25 cellular contexts compared by ENCODE assay signal in the genomic region with DNA sequence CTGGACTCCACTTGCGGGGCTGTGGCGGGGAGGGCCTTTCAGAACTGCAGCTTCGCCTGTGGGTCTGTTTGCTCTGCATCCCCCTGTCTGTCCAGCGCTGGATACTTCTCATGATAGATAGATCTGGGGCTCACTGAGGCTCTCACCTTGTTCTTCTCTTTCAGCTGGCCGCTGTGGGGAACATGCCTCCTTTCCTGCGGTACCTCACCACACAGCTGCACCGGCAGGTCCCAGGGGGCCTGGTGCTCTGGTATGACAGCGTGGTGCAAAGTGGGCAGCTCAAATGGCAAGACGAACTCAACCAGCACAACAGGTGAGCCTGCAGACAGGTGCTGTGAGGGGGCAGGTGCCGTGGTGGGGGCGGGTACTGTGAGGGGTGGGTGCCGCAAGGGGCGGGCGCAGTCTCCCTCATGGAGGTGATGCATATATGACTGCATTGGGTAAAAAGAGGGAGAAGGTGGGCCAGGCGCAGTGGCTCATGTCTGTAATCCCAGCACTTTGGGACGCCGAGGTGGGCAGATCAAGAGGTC. TPM values are rescaled to one million over a fixed set of nuclear protein-coding genes. Genes with fewer than 3 reads are reported as not detected.
"Had no signal": no experiment of that assay in that cellular context is flagged by ENCODE, and none has a peak within 500 bp of the region (broad histone marks: within the 10 kb centered on the region; RNA-seq: fewer than 3 reads in every experiment).

No MANE protein-coding gene starts in this region.

- H3K9me3 ChIP-seq: mucosa of descending colon, neutrophil, ovary, tibial nerve had no signal

- H3K27me3 ChIP-seq: brain microvascular endothelial cell, ovary, tibial nerve had no signal

- DNase-seq: activated CD4-positive, alpha-beta T cell treated with anti-CD3 and anti-CD28 coated beads for 4 hours; activated CD4-positive, alpha-beta T cell treated with anti-CD3 and anti-CD28 coated beads, Interleukin-2, amount 50 U/mL, for 48 hours; activated CD8-positive, alpha-beta memory T cell treated with anti-CD3 and anti-CD28 coated beads for 24 hours; activated effector memory CD4-positive, alpha-beta T cell treated with anti-CD3 and anti-CD28 coated beads, Interleukin-2, amount 50 U/mL, for 16 hours; activated naive CD4-positive, alpha-beta T cell treated with anti-CD3 and anti-CD28 coated beads for 36 hours; activated naive CD8-positive, alpha-beta T cell treated with anti-CD3 and anti-CD28 coated beads for 36 hours; brain microvascular endothelial cell; cortex of kidney; effector memory CD8-positive, alpha-beta T cell; foreskin fibroblast; hippocampal formation; ovary; stimulated activated CD4-positive, alpha-beta T cell treated with anti-CD3 and anti-CD28 coated beads, Interleukin-15, amount 100 ng/mL, for 24 hours; stimulated activated CD4-positive, alpha-beta T cell treated with anti-CD3 and anti-CD28 coated beads, Interleukin-2, amount 100 ng/mL, for 24 hours; stimulated activated naive CD4-positive, alpha-beta T cell treated with Interleukin-2 at 50 U/mL for 16 hours; T-helper 1 cell had no signal

- H3K4me2 ChIP-seq: smooth muscle cell had no signal

- H3K36me3 ChIP-seq: ovary had no signal

- H3K27ac ChIP-seq: brain microvascular endothelial cell, neutrophil, ovary, tibial nerve, VCaP had no signal

- H3K4me3 ChIP-seq: lung, mucosa of descending colon, ovary, smooth muscle cell, tibial nerve had no signal

- ATAC-seq: effector memory CD8-positive, alpha-beta T cell; esophagus mucosa; left lobe of liver; mucosa of descending colon; natural killer cell treated with Interleukin-12 subunit alpha and Interleukin-12 subunit beta and Interleukin-15 and Interleukin-18, amount 100 ng/mL, for 72 hours had no signal

RNA-seq across cellular contexts. Expression of a gene that starts 56.9 kb away (rescaled TPM):
- total RNA-seq: natural killer cell treated with Interleukin-12 subunit alpha and Interleukin-12 subunit beta and Interleukin-15 and Interleukin-18, amount 100 ng/mL, for 72 hours had no signal
